Comparison of ENCODE assay signal across 15 cellular contexts in the genomic region with DNA sequence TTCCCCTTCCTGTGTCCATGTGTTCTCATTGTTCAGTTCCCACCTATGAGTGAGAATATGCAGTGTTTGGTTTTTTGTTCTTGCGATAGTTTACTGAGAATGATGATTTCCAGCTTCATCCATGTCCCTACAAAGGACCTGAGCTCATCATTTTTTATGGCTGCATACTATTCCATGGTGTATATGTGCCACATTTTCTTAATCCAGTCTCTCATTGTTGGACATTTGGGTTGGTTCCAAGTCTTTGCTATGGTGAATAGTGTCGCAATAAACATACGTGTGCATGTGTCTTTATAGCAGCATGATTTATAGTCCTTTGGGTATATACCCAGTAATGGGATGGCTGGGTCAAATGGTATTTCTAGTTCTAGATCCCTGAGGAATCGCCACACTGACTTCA. TPM values are rescaled to one million over a fixed set of nuclear protein-coding genes. Genes with fewer than 3 reads are reported as not detected.
"Had no signal": no experiment of that assay in that cellular context is flagged by ENCODE, and none has a peak within 500 bp of the region (broad histone marks: within the 10 kb centered on the region; RNA-seq: fewer than 3 reads in every experiment).

No MANE protein-coding gene starts in this region.

RNA-seq across cellular contexts. Expression of a gene that starts 12.5 kb away (rescaled TPM):
- total RNA-seq: left cardiac atrium, left colon, left lobe of liver, left ventricle myocardium inferior, left ventricle myocardium superior, lung microvascular endothelial cell, mammary epithelial cell, mononuclear cell, mucosa of descending colon, myocyte had no signal
- polyA plus RNA-seq: hepatocyte; immature natural killer cell; keratinocyte; liver; mammary epithelial cell; naive thymus-derived CD4-positive, alpha-beta T cell had no signal
